Comparison of ENCODE assay signal across 9 cellular contexts in the genomic region with DNA sequence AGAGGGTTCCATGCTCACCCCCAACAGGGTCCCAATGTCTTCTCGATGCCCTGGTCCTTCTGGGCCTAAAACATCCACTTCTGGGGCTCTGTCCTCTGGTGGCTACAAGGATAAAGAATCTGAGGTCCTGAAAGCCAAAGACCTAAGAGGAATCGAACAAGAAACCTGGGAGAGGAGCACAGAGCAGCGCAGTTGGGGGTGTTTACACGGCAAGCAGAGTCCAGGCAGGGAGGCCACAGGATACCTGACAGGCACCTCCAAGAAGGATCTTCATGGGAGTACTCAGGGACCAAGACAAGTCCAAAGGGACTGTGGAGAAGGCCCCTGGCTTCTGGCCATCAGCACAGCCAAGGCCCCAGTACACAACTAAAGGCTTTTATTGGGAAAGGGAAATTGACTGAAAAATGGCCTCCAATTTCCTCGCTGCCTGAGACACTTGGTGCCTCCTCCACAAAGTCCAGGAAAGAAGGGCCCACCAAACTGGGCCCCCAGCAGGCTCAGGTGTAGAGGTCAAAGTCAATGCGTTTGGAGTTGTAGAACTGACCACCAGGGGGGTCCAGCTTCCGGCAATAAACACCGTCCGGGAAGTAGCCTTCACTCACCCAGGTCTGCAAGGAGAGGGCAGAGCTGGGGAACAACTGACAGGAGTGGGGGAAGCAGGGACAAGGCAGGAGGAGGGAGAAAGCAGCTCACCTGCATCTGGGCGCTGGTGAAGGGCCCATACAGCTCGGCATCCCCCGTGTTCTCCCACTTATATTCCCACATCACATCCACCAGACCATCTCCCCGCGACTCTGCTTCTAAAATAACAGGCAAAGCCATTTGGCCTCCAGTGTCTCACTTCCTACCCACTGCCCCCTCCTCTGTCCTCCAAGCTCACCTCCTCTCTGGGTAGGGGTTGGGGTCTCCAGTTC. TPM values are rescaled to one million over a fixed set of nuclear protein-coding genes. Genes with fewer than 3 reads are reported as not detected.
DNase-seq lines count a peak whose midpoint lies in the region; ATAC-seq, FAIRE-seq and TF ChIP-seq lines count a peak whose summit lies in the region.
"Had no signal": no experiment of that assay in that cellular context is flagged by ENCODE, and none has a peak within 500 bp of the region (broad histone marks: within the 10 kb centered on the region; RNA-seq: fewer than 3 reads in every experiment).

No MANE protein-coding gene starts in this region.

- H3K27ac ChIP-seq in fibroblast of lung (ENCODE audit: insufficient read depth, low read length) (peak overlapping the region; percentile 37), rectal smooth muscle tissue (ENCODE audit: low read depth, low read length) (peak overlapping the region; percentile 63)

- H2AFZ ChIP-seq in fibroblast of lung (ENCODE audit: low read length), result no peak overlapping the region

- H3K4me3 ChIP-seq in fibroblast of lung (replicated peaks in 1 of 4; ENCODE audit: control extremely low read depth in 1 of 4, insufficient read depth in 1 of 4, low read depth in 3 of 4, low read length in 4 of 4), result no peak overlapping the region
- no peak overlapping the region for H3K4me3 ChIP-seq in rectal smooth muscle tissue (ENCODE audit: low read length)

- ATAC-seq in T-cell (replicated peaks in 1 of 4) (no peak), HG03460 (IDR thresholded peaks at IDR 0.05; ENCODE audit: unreplicated experiment) (no peak)

- H3K4me1 ChIP-seq in fibroblast of lung (ENCODE audit: control insufficient read depth, extremely low read depth, insufficient read depth, low read length) (peaks cover 31% of the 10 kb centered on the region), rectal smooth muscle tissue (ENCODE audit: control insufficient read depth, insufficient read depth, low read length) (peaks cover 37% of the 10 kb centered on the region)

- POLR2A ChIA-PET in T-cell (lab: Charles Lee), result no interaction called here

- H3K4me3 Mint-ChIP-seq in Calu3 (ENCODE audit: low read depth, unreplicated experiment) (peak overlapping the region; percentile 90), T-cell (peak overlapping the region; percentile 38 to 61 (median 49))

- FAIRE-seq in GM19239 (lab: Jason Lieb, UNC), result no peak

- H3K27me3 ChIP-seq in fibroblast of lung (ENCODE audit: control insufficient read depth, insufficient read depth, low read length), result no peaks in the 10 kb centered on the region
- no peaks in the 10 kb centered on the region for H3K27me3 ChIP-seq in rectal smooth muscle tissue (ENCODE audit: control insufficient read depth, insufficient read depth, low read length)

- H3K9ac ChIP-seq in fibroblast of lung (ENCODE audit: insufficient read depth, low read length) (peak overlapping the region; percentile 8), rectal smooth muscle tissue (ENCODE audit: low read length) (no peak overlapping the region)

- H3K36me3 ChIP-seq in fibroblast of lung (ENCODE audit: control insufficient read depth, insufficient read depth, low read length) (peaks cover 26% of the 10 kb centered on the region), rectal smooth muscle tissue (ENCODE audit: control insufficient read depth, insufficient read depth, low read length) (peaks cover 17% of the 10 kb centered on the region)

- H3K36me3 Mint-ChIP-seq in Calu3 (ENCODE audit: insufficient read depth, unreplicated experiment) (peaks cover 86% of the 10 kb centered on the region), T-cell (peaks cover 11% of the 10 kb centered on the region)

- H4K20me1 ChIP-seq in fibroblast of lung (ENCODE audit: control insufficient read depth, extremely low read depth, insufficient read depth, low read length), result no peaks in the 10 kb centered on the region

- H3K9me3 Mint-ChIP-seq in Calu3 (ENCODE audit: low read depth, unreplicated experiment), result no peaks in the 10 kb centered on the region
- H3K9me3 Mint-ChIP-seq in T-cell, result no peaks in the 10 kb centered on the region

- CTCF ChIA-PET in Calu3 (lab: Charles Lee) (no interaction called here), T-cell (lab: Charles Lee) (no interaction called here)

- DNase-seq in Calu3 (no peak), T-cell (no peak), fibroblast of lung (ENCODE audit: low read depth in 2 of 2) (no peak), GM19239 (ENCODE audit: insufficient read length, low spot score) (no peak), NCI-H2171 (lab: John Stamatoyannopoulos, UW) (no peak), NCI-H187 treated with DMSO at 0.1 percent for 48 hours (lab: John Stamatoyannopoulos, UW) (no peak)

- TF ChIP-seq CTCF in Calu3 (IDR thresholded peaks at IDR 0.05; ENCODE audit: unreplicated experiment) (no peak), fibroblast of lung (conservative IDR thresholded peaks at IDR 0.05 in 1 of 2, IDR thresholded peaks at IDR 0.05 in 1 of 2; ENCODE audit: low read depth in 1 of 2, low read length in 2 of 2) (no peak)

- no TSS peak for BruUV-seq in Calu3 (replicated peaks; lab: Mats Ljungman, UMichigan)

- intact Hi-C loops in Calu3 (cut with micrococcal nuclease; ENCODE audit: unreplicated experiment), result no loop called here

- H3K27ac Mint-ChIP-seq in Calu3 (ENCODE audit: unreplicated experiment) (peak overlapping the region; percentile 21), T-cell (peak overlapping the region in 1 of 2 donors; percentile 34)

- H3K9me3 ChIP-seq in fibroblast of lung (ENCODE audit: control insufficient read depth, insufficient read depth, low read depth, low read length), result no peaks in the 10 kb centered on the region

- H3K27me3 Mint-ChIP-seq in Calu3 (ENCODE audit: unreplicated experiment) (no peaks in the 10 kb centered on the region), T-cell (no peaks in the 10 kb centered on the region)

- H3K79me2 ChIP-seq in fibroblast of lung (ENCODE audit: control insufficient read depth, insufficient read depth, low read length), result peaks cover 21% of the 10 kb centered on the region

- peaks cover 36% of the 10 kb centered on the region for H3K4me1 Mint-ChIP-seq in Calu3 (ENCODE audit: low read depth, unreplicated experiment)
- H3K4me1 Mint-ChIP-seq in T-cell, result peaks cover 30 to 52% (median 34%) of the 10 kb centered on the region in 3 donors

- no peak overlapping the region for H3K4me2 ChIP-seq in fibroblast of lung (ENCODE audit: extremely low read depth, insufficient read depth, low read length)

RNA-seq across cellular contexts. Expression of a gene that starts 2.4 kb away (rescaled TPM):
- total RNA-seq in Calu3 (2022) (65.8 and 82.6 TPM in 2 replicates), T-cell (10 to 100 TPM; 38.9 to 80.3 (median 73.3) TPM), fibroblast of lung (35.2 and 36.0 TPM in 2 replicates)
- polyA plus RNA-seq in fibroblast of lung, result 45.5 and 47.3 TPM in 2 replicates
- polyA plus RNA-seq in fibroblast of lung (2012), result 65.0 and 78.7 TPM in 2 replicates
- polyA minus RNA-seq in fibroblast of lung (ENCODE audit: low replicate concordance), result 19.9 and 31.5 TPM in 2 replicates

RNA-seq across cellular contexts. Expression of a gene that starts 17.5 kb away (rescaled TPM):
- 66.4 and 69.5 TPM in 2 replicates for total RNA-seq in Calu3 (2022)
- total RNA-seq in T-cell, result 10 to 100 TPM; 24.0 to 60.1 (median 52.5) TPM
- total RNA-seq in fibroblast of lung, result 22.1 and 29.6 TPM in 2 replicates
- polyA plus RNA-seq in fibroblast of lung, result 14.8 and 22.1 TPM in 2 replicates
- polyA plus RNA-seq in fibroblast of lung (2012), result 27.7 and 39.0 TPM in 2 replicates
- 65.2 and 104 TPM in 2 replicates for polyA minus RNA-seq in fibroblast of lung (ENCODE audit: low replicate concordance)

RNA-seq across cellular contexts. Expression of a gene that starts 21.9 kb away (rescaled TPM):
- not detected in 2 replicates for total RNA-seq in Calu3 (2022)
- total RNA-seq in T-cell, result 1 to 10 TPM in 2 of 5 donors, under 1 TPM in 1, not detected in 2; 0.91 to 1.3 (median 1.1) TPM
- not detected in 2 replicates for total RNA-seq in fibroblast of lung
- polyA plus RNA-seq in fibroblast of lung, result 0.11 and 0.45 TPM in 2 replicates
- polyA plus RNA-seq in fibroblast of lung (2012), result 0.78 and 0.87 TPM in 2 replicates
- polyA minus RNA-seq in fibroblast of lung (ENCODE audit: low replicate concordance), result 2.8 TPM in 1 of 2 replicates, not detected in the other
- total RNA-seq: glomerular endothelial cell had no signal

RNA-seq across cellular contexts. Expression of a gene that starts 29.6 kb away (rescaled TPM):
- total RNA-seq in Calu3 (2022), result 1.5 and 1.9 TPM in 2 replicates
- 100 to 1,000 TPM; 191 to 259 (median 229) TPM for total RNA-seq in T-cell
- 0.17 and 0.26 TPM in 2 replicates for total RNA-seq in fibroblast of lung
- polyA plus RNA-seq in fibroblast of lung, result 0.17 TPM in 1 of 2 replicates, not detected in the other
- polyA plus RNA-seq in fibroblast of lung (2012), result 0.78 and 2.0 TPM in 2 replicates
- polyA minus RNA-seq in fibroblast of lung (ENCODE audit: low replicate concordance), result 0.24 TPM in 1 of 2 replicates, not detected in the other

RNA-seq across cellular contexts. Expression of a gene that starts 42.5 kb away (rescaled TPM):
- total RNA-seq in Calu3 (2022) (21.2 and 24.8 TPM in 2 replicates), T-cell (10 to 100 TPM in 3 of 5 donors, 1 to 10 TPM in 2; 7.3 to 17.5 (median 16.4) TPM), fibroblast of lung (7.3 and 7.7 TPM in 2 replicates)
- polyA plus RNA-seq in fibroblast of lung, result 3.2 and 4.0 TPM in 2 replicates
- 3.6 and 4.4 TPM in 2 replicates for polyA plus RNA-seq in fibroblast of lung (2012)
- 3.7 and 5.3 TPM in 2 replicates for polyA minus RNA-seq in fibroblast of lung (ENCODE audit: low replicate concordance)
